5 cellular contexts compared by ENCODE assay signal in genomic region chr5:167593706-167594105, GRCh38.
"Had no signal": no experiment of that assay in that cellular context is flagged by ENCODE, and none has a peak within 500 bp of the region (broad histone marks: within the 10 kb centered on the region; RNA-seq: fewer than 3 reads in every experiment).

No MANE protein-coding gene starts in this region.

- DNase-seq: IMR-90, KBM-7 had no signal

- H3K27ac ChIP-seq: HL-60 had no signal

- H3K4me3 ChIP-seq: K562 had no signal

- ATAC-seq: HepG2, K562 had no signal
